Comparison of ENCODE assay signal across 8 cellular contexts in the genomic region with DNA sequence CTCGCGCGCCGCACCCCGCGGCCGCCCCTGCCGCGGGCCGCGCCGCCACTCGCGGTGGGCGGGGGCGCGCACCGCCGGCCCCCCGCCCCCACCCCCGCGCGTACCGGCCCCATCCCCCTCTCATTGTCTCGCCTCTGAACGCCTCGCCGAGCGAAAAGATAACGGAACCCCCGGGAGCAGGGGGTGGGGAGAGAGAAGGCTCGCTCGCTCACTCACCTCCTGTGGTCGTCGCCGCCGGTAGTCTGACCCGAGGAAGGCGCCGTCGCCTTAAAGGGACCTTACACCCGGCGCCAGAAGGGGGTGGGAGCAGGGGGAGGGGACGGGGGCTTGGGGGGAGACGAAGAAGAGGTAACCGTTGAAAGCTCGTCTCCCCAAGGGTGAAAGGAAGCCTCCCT. TPM values are rescaled to one million over a fixed set of nuclear protein-coding genes. Genes with fewer than 3 reads are reported as not detected.
DNase-seq lines count a peak whose midpoint lies in the region; ATAC-seq and TF ChIP-seq lines count a peak whose summit lies in the region.

No MANE protein-coding gene starts in this region.

- H3K27me3 ChIP-seq in muscle layer of colon (ENCODE audit: control insufficient read depth in 1 of 2, insufficient read depth in 2 of 2, low read length in 2 of 2) (no peaks in the 10 kb centered on the region), stomach (no peaks in the 10 kb centered on the region)

- no peak for TF ChIP-seq EP300 in stomach (IDR thresholded peaks at IDR 0.05)

- WGBS in stomach, 5 donors = 0 to 3% (median 0%) methylated on average over 5 to 47 of the region's 47 CpGs

- TF ChIP-seq POLR2A in stomach (IDR thresholded peaks at IDR 0.05) = no peak

- H3K27ac ChIP-seq in epithelial cell of prostate (peak overlapping the region; percentile 86), muscle layer of colon (ENCODE audit: low read depth, low read length) (peak overlapping the region; percentile 52), stomach (peak overlapping the region; percentile 95 to 99 (median 99))

- peak; percentile 16 for ATAC-seq in HG03066 (IDR thresholded peaks at IDR 0.05; ENCODE audit: low read depth, unreplicated experiment)

- H3K36me3 ChIP-seq in muscle layer of colon (ENCODE audit: insufficient read depth, low read length) = no peaks in the 10 kb centered on the region
- no peaks in the 10 kb centered on the region for H3K36me3 ChIP-seq in stomach

- no peak for TF ChIP-seq CTCF in stomach (IDR thresholded peaks at IDR 0.05)

- H3K9me3 ChIP-seq in muscle layer of colon (ENCODE audit: low read length) = no peaks in the 10 kb centered on the region
- H3K9me3 ChIP-seq in stomach = no peaks in the 10 kb centered on the region

- H3K4me3 ChIP-seq in muscle layer of colon (ENCODE audit: low read depth in 1 of 2, low read length in 2 of 2) (peak overlapping the region in 1 of 2 donors; percentile 57), stomach (peak overlapping the region; percentile 57 to 92 (median 74))

- no peak overlapping the region for H3K9ac ChIP-seq in muscle layer of colon (ENCODE audit: low read length)

- H3K4me1 ChIP-seq in muscle layer of colon (ENCODE audit: insufficient read depth, low read length) = peaks cover 26% of the 10 kb centered on the region
- peaks cover 24 to 42% (median 31%) of the 10 kb centered on the region in 4 donors for H3K4me1 ChIP-seq in stomach

- DNase-seq in NCI-H2081 (lab: John Stamatoyannopoulos, UW) (peak; percentile 81), NCI-H2081 treated with DMSO at 0.1 percent for 48 hours (lab: John Stamatoyannopoulos, UW) (no peak), NCI-H748 (lab: John Stamatoyannopoulos, UW; ENCODE audit: unreplicated experiment) (peak; percentile 81), activated T-cell treated with anti-CD3 and anti-CD28 coated beads for 24 hours (ENCODE audit: low read depth) (peak; percentile 33), epithelial cell of prostate (ENCODE audit: low read depth, low spot score) (no peak), stomach (peak; percentile 63)

- intact Hi-C loops in stomach (cut with DNase I; ENCODE audit: low total_unique reads) = no loop called here

RNA-seq across cellular contexts. Expression of a gene that starts 0.4 kb away (rescaled TPM):
- total RNA-seq in stomach = 100 to 1,000 TPM in 2 of 5 donors, 10 to 100 TPM in 3; 17.4 to 124 (median 85.8) TPM
- polyA plus RNA-seq in stomach = 10 to 100 TPM in 2 of 3 donors, 1 to 10 TPM in 1; 7.3 to 18.0 (median 12.1) TPM

RNA-seq across cellular contexts. Expression of a gene that starts 52.3 kb away (rescaled TPM):
- total RNA-seq in stomach = 100 to 1,000 TPM in 3 of 5 donors, 10 to 100 TPM in 2; 21.4 to 137 (median 118) TPM
- 10 to 100 TPM; 14.0 to 22.0 (median 21.2) TPM for polyA plus RNA-seq in stomach

RNA-seq across cellular contexts. Expression of a gene that starts 59.6 kb away (rescaled TPM):
- 100 to 1,000 TPM; 111 to 258 (median 166) TPM for total RNA-seq in stomach
- 100 to 1,000 TPM; 314 to 358 (median 329) TPM for polyA plus RNA-seq in stomach

Comparison
In these comparisons a context has a peak if more than half of its experiments do, and no peak if none do; other contexts are left out.
1. DNase-seq: peak in NCI-H2081 (2 of 2), NCI-H748 (single experiment), activated T-cell treated with anti-CD3 and anti-CD28 coated beads for 24 hours (single experiment) and stomach (single experiment); none in NCI-H2081 treated with DMSO at 0.1 percent for 48 hours (single experiment) and epithelial cell of prostate (single experiment).
2. Peak in every context shown above with its lines, with median percentiles within 50 percentile points of each other: H3K27ac ChIP-seq.